18 cellular contexts compared by ENCODE assay signal in genomic region chr12:7154042-7154441, GRCh38. TPM values are rescaled to one million over a fixed set of nuclear protein-coding genes. Genes with fewer than 3 reads are reported as not detected.
"Had no signal": no experiment of that assay in that cellular context is flagged by ENCODE, and none has a peak within 500 bp of the region (broad histone marks: within the 10 kb centered on the region; RNA-seq: fewer than 3 reads in every experiment).

No MANE protein-coding gene starts in this region.

- H3K9me3 Mint-ChIP-seq: activated naive CD8-positive, alpha-beta T cell treated with anti-CD3 and anti-CD28 coated beads for 36 hours; activated T-cell treated with anti-CD3 and anti-CD28 coated beads, Interleukin-2, amount 50 U/mL, for 4 hours; neural progenitor cell; stimulated activated naive CD8-positive, alpha-beta T cell treated with anti-CD3 and anti-CD28 coated beads, Interleukin-15, amount 100 ng/mL, for 72 hours had no signal

- H3K36me3 ChIP-seq: neural progenitor cell had no signal

- H3K4me1 ChIP-seq: ascending aorta, neural progenitor cell had no signal

- DNase-seq: activated CD4-positive, alpha-beta T cell treated with anti-CD3 and anti-CD28 coated beads, Interleukin-2, amount 50 U/mL, for 48 hours; activated CD4-positive, CD25-positive, alpha-beta regulatory T cell treated with anti-CD3 and anti-CD28 coated beads, Interleukin-2, amount 50 U/mL, for 72 hours; activated gamma-delta T cell; activated naive CD8-positive, alpha-beta T cell treated with anti-CD3 and anti-CD28 coated beads for 36 hours; activated T-cell treated with anti-CD3 and anti-CD28 coated beads, Interleukin-2, amount 50 U/mL, for 4 hours; dorsolateral prefrontal cortex; left colon; stimulated activated CD4-positive, alpha-beta T cell treated with anti-CD3 and anti-CD28 coated beads, Interleukin-15, amount 100 ng/mL, for 24 hours; stimulated activated CD4-positive, alpha-beta T cell treated with anti-CD3 and anti-CD28 coated beads, Interleukin-4, amount 100 ng/mL, for 4 hours; SW 1271 had no signal

- H3K4me3 Mint-ChIP-seq: activated naive CD8-positive, alpha-beta T cell treated with anti-CD3 and anti-CD28 coated beads for 36 hours; activated T-cell treated with anti-CD3 and anti-CD28 coated beads, Interleukin-2, amount 50 U/mL, for 4 hours; neural progenitor cell; stimulated activated naive CD8-positive, alpha-beta T cell treated with anti-CD3 and anti-CD28 coated beads, Interleukin-15, amount 100 ng/mL, for 72 hours had no signal

- H3K4me2 ChIP-seq: neural progenitor cell had no signal

- H3K9me3 ChIP-seq: ascending aorta, thoracic aorta had no signal

- H3K4me1 Mint-ChIP-seq: activated naive CD8-positive, alpha-beta T cell treated with anti-CD3 and anti-CD28 coated beads for 36 hours; neural progenitor cell; stimulated activated naive CD8-positive, alpha-beta T cell treated with anti-CD3 and anti-CD28 coated beads, Interleukin-15, amount 100 ng/mL, for 72 hours had no signal

- H3K27me3 Mint-ChIP-seq: activated naive CD8-positive, alpha-beta T cell treated with anti-CD3 and anti-CD28 coated beads for 36 hours; stimulated activated naive CD8-positive, alpha-beta T cell treated with anti-CD3 and anti-CD28 coated beads, Interleukin-15, amount 100 ng/mL, for 72 hours had no signal

- H3K27ac Mint-ChIP-seq: activated naive CD8-positive, alpha-beta T cell treated with anti-CD3 and anti-CD28 coated beads for 36 hours; neural progenitor cell; stimulated activated naive CD8-positive, alpha-beta T cell treated with anti-CD3 and anti-CD28 coated beads, Interleukin-15, amount 100 ng/mL, for 72 hours had no signal

- H3K27me3 ChIP-seq: ascending aorta, dorsolateral prefrontal cortex, neural progenitor cell had no signal

- ATAC-seq: activated T-cell treated with anti-CD3 and anti-CD28 coated beads, Interleukin-2, amount 50 U/mL, for 4 hours; esophagus mucosa; left colon; stimulated activated naive CD8-positive, alpha-beta T cell treated with anti-CD3 and anti-CD28 coated beads, Interleukin-15, amount 100 ng/mL, for 72 hours had no signal

- H3K27ac ChIP-seq: ascending aorta, neural progenitor cell, thoracic aorta had no signal

- H2AFZ ChIP-seq: neural progenitor cell had no signal

- FAIRE-seq: endometrium had no signal

- H3K4me3 ChIP-seq: ascending aorta, dorsolateral prefrontal cortex, neural progenitor cell, thoracic aorta had no signal

- H3K9ac ChIP-seq: neural progenitor cell had no signal

RNA-seq across cellular contexts. Expression of gene RBP5, which starts 25.4 kb away (rescaled TPM):
- total RNA-seq: activated naive CD8-positive, alpha-beta T cell treated with anti-CD3 and anti-CD28 coated beads for 36 hours; activated T-cell treated with anti-CD3 and anti-CD28 coated beads, Interleukin-2, amount 50 U/mL, for 4 hours; myocyte; skeletal muscle tissue had no signal
